ENCODE assay signal across 10 cellular contexts in the genomic region with DNA sequence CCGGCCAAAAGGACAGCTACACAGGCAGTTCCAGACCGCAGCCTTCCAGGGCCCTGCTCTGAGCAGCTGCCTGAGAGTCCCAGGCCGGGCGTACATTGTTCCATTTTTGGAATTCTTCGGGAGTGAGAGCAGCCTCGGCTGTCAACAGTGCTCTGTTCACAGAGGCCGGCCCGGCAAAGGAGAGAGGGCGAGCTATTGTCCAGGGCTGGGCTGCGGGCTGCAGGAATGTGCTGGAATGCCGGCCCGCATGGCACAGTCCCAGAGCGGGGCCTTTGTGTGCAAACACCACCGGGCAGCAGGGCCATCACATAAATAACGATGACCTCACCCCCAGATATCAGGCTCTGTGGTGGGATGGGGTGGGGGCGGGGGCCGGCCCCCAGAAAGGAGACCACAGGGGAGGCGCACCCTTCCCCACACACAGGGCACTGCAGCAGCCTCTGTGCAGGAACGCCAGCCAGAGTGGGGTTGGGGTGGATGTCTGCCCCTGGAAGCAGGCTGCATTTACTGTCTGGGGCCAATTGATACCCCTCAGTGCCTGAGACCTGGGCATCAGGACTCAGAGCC. TPM values are rescaled to one million over a fixed set of nuclear protein-coding genes. Genes with fewer than 3 reads are reported as not detected.
A peak's percentile ranks its signal among the peaks of the same experiment; 100 is the strongest.
DNase-seq lines count a peak whose midpoint lies in the region; ATAC-seq and TF ChIP-seq lines count a peak whose summit lies in the region.
"Had no signal": no experiment of that assay in that cellular context is flagged by ENCODE, and none has a peak within 500 bp of the region (broad histone marks: within the 10 kb centered on the region; RNA-seq: fewer than 3 reads in every experiment).

No MANE protein-coding gene starts in this region.

- no peak overlapping the region for H3K27ac Mint-ChIP-seq in activated T-cell treated with anti-CD3 and anti-CD28 coated beads, Interleukin-2, amount 50 U/mL, for 24 hours

- DNase-seq in GM04503 (ENCODE audit: low read depth) (peak; percentile 94), anterior cingulate cortex (lab: John Stamatoyannopoulos, UW) (peak in 36 of 58 donors; percentile 9 to 84 (median 34)), left ventricle myocardium inferior (peak; percentile 89), retina (peak; percentile 81), DMS153 treated with DMSO at 0.1 percent for 48 hours (lab: John Stamatoyannopoulos, UW; ENCODE audit: unreplicated experiment) (no peak), NCI-H446 treated with DMSO at 0.1 percent for 48 hours (lab: John Stamatoyannopoulos, UW) (no peak)
- DNase-seq in activated T-cell treated with anti-CD3 and anti-CD28 coated beads, Interleukin-2, amount 50 U/mL, for 24 hours: no peak
- DNase-seq: NCI-H1417 had no signal

- H3K36me3 Mint-ChIP-seq in activated T-cell treated with anti-CD3 and anti-CD28 coated beads, Interleukin-2, amount 50 U/mL, for 24 hours (ENCODE audit: low read depth): no peaks in the 10 kb centered on the region

- ATAC-seq in GM19351 (IDR thresholded peaks at IDR 0.05; ENCODE audit: unreplicated experiment): no peak

- H3K4me1 ChIP-seq in left ventricle myocardium inferior: peaks cover 54% of the 10 kb centered on the region

- peaks cover 1% of the 10 kb centered on the region for H3K4me1 Mint-ChIP-seq in activated T-cell treated with anti-CD3 and anti-CD28 coated beads, Interleukin-2, amount 50 U/mL, for 24 hours (ENCODE audit: low read depth)
- H3K4me1 Mint-ChIP-seq: central memory CD8-positive, alpha-beta T cell had no signal

- intact Hi-C loops in left ventricle myocardium inferior (cut with micrococcal nuclease): no loop called here

- no peaks in the 10 kb centered on the region for H3K27me3 ChIP-seq in left ventricle myocardium inferior (ENCODE audit: low read depth)

- H3K9me3 ChIP-seq in left ventricle myocardium inferior (replicated peaks): no peaks in the 10 kb centered on the region

- no peak for TF ChIP-seq CTCF in left ventricle myocardium inferior (IDR thresholded peaks at IDR 0.05; ENCODE audit: borderline replicate concordance)

- H3K27me3 Mint-ChIP-seq in activated T-cell treated with anti-CD3 and anti-CD28 coated beads, Interleukin-2, amount 50 U/mL, for 24 hours: peaks cover 24% of the 10 kb centered on the region

- no peaks in the 10 kb centered on the region for H3K9me3 Mint-ChIP-seq in activated T-cell treated with anti-CD3 and anti-CD28 coated beads, Interleukin-2, amount 50 U/mL, for 24 hours
- H3K9me3 Mint-ChIP-seq: central memory CD8-positive, alpha-beta T cell had no signal

- H3K4me3 Mint-ChIP-seq in activated T-cell treated with anti-CD3 and anti-CD28 coated beads, Interleukin-2, amount 50 U/mL, for 24 hours: no peak overlapping the region
- H3K4me3 Mint-ChIP-seq: central memory CD8-positive, alpha-beta T cell had no signal

- H3K27ac ChIP-seq in left ventricle myocardium inferior (replicated peaks): peak overlapping the region; percentile 94

- no peaks in the 10 kb centered on the region for H3K36me3 ChIP-seq in left ventricle myocardium inferior

- peak overlapping the region; percentile 9 for H3K4me3 ChIP-seq in left ventricle myocardium inferior

RNA-seq across cellular contexts. Expression of a gene that starts 15.8 kb away (rescaled TPM):
- total RNA-seq in left ventricle myocardium inferior: 0.38 TPM

Comparison
In these comparisons a context has a peak if more than half of its experiments do, and no peak if none do; other contexts are left out.
1. DNase-seq: peak in GM04503 (single experiment), anterior cingulate cortex (36 of 58), left ventricle myocardium inferior (single experiment) and retina (single experiment); none in DMS153 treated with DMSO at 0.1 percent for 48 hours (single experiment), activated T-cell treated with anti-CD3 and anti-CD28 coated beads, Interleukin-2, amount 50 U/mL, for 24 hours (single experiment) and NCI-H446 treated with DMSO at 0.1 percent for 48 hours (single experiment).